8 cellular contexts compared by ENCODE assay signal in genomic region chr7:140478361-140479061, GRCh38. TPM values are rescaled to one million over a fixed set of nuclear protein-coding genes. Genes with fewer than 3 reads are reported as not detected.
DNase-seq lines count a peak whose midpoint lies in the region; ATAC-seq lines count a peak whose summit lies in the region.

No MANE protein-coding gene starts in this region.

- H3K4me3 Mint-ChIP-seq in stimulated activated naive CD8-positive, alpha-beta T cell treated with anti-CD3 and anti-CD28 coated beads, Interleukin-15, amount 100 ng/mL, for 72 hours, result peak overlapping the region; percentile 97 to 100

- H2AFZ ChIP-seq in ACC112 (ENCODE audit: low read length, unreplicated experiment), result peak overlapping the region; percentile 89

- H3K4me3 ChIP-seq in ACC112 (ENCODE audit: low read depth, low read length) (peak overlapping the region; percentile 84), esophagus (ENCODE audit: low read depth in 1 of 2, low read length in 2 of 2) (peak overlapping the region; percentile 80 to 98), muscle layer of colon (ENCODE audit: low read depth in 1 of 2, low read length in 2 of 2) (peak overlapping the region; percentile 73 to 80)

- peaks cover 50% of the 10 kb centered on the region for H3K79me2 ChIP-seq in ACC112 (ENCODE audit: control insufficient read depth, insufficient read depth, low read length, unreplicated experiment)

- H3K9ac ChIP-seq in muscle layer of colon (ENCODE audit: low read length), result peak overlapping the region; percentile 3

- H3K4me1 ChIP-seq in ACC112 (ENCODE audit: control insufficient read depth, insufficient read depth, low read length, unreplicated experiment), result peaks cover 8% of the 10 kb centered on the region
- H3K4me1 ChIP-seq in esophagus (ENCODE audit: control insufficient read depth in 2 of 2, insufficient read depth in 2 of 2, low read length in 1 of 2), result peaks cover 0 to 4% of the 10 kb centered on the region in 2 donors
- peaks cover 8% of the 10 kb centered on the region for H3K4me1 ChIP-seq in muscle layer of colon (ENCODE audit: insufficient read depth, low read length)

- peak overlapping the region; percentile 3 to 91 for H3K27ac Mint-ChIP-seq in stimulated activated naive CD8-positive, alpha-beta T cell treated with anti-CD3 and anti-CD28 coated beads, Interleukin-15, amount 100 ng/mL, for 72 hours

- H3K4me1 Mint-ChIP-seq in stimulated activated naive CD8-positive, alpha-beta T cell treated with anti-CD3 and anti-CD28 coated beads, Interleukin-15, amount 100 ng/mL, for 72 hours, result peaks cover 27% of the 10 kb centered on the region

- peak; percentile 9 for ATAC-seq in GM18520 (IDR thresholded peaks at IDR 0.05; ENCODE audit: unreplicated experiment)
- peak; percentile 18 for ATAC-seq in HG03066 (IDR thresholded peaks at IDR 0.05; ENCODE audit: low read depth, unreplicated experiment)
- ATAC-seq in stimulated activated naive CD8-positive, alpha-beta T cell treated with anti-CD3 and anti-CD28 coated beads, Interleukin-15, amount 100 ng/mL, for 72 hours, result peak; percentile 63

- WGBS in esophagus, 2 donors, result 1% methylated on average over 50 to 64 of the region's 64 CpGs

- peak overlapping the region; percentile 35 for H3K27ac ChIP-seq in ACC112 (ENCODE audit: low read depth, low read length)
- peak overlapping the region; percentile 85 to 97 for H3K27ac ChIP-seq in esophagus (ENCODE audit: low read depth in 2 of 2, low read length in 1 of 2)
- peak overlapping the region; percentile 98 for H3K27ac ChIP-seq in muscle layer of colon (ENCODE audit: low read depth, low read length)

- H3K9me3 ChIP-seq in esophagus (ENCODE audit: control insufficient read depth in 2 of 2, insufficient read depth in 1 of 2, low read depth in 1 of 2, low read length in 1 of 2) (no peaks in the 10 kb centered on the region), muscle layer of colon (ENCODE audit: low read length) (no peaks in the 10 kb centered on the region)

- no peaks in the 10 kb centered on the region for H3K27me3 Mint-ChIP-seq in stimulated activated naive CD8-positive, alpha-beta T cell treated with anti-CD3 and anti-CD28 coated beads, Interleukin-15, amount 100 ng/mL, for 72 hours

- H3K9me3 Mint-ChIP-seq in stimulated activated naive CD8-positive, alpha-beta T cell treated with anti-CD3 and anti-CD28 coated beads, Interleukin-15, amount 100 ng/mL, for 72 hours, result no peaks in the 10 kb centered on the region

- DNase-seq in NCI-H345 (lab: John Stamatoyannopoulos, UW), result peak; percentile 64
- DNase-seq in activated CD8-positive, alpha-beta memory T cell treated with anti-CD3 and anti-CD28 coated beads, Interleukin-2, amount 50 U/mL, for 4 hours, result peak; percentile 45
- peak; percentile 50 to 56 for DNase-seq in stimulated activated naive CD8-positive, alpha-beta T cell treated with anti-CD3 and anti-CD28 coated beads, Interleukin-15, amount 100 ng/mL, for 72 hours

- H3K27me3 ChIP-seq in ACC112 (ENCODE audit: insufficient read depth, low read length) (no peaks in the 10 kb centered on the region), esophagus (ENCODE audit: control insufficient read depth in 1 of 2, insufficient read depth in 2 of 2, low read length in 2 of 2) (no peaks in the 10 kb centered on the region), muscle layer of colon (ENCODE audit: control insufficient read depth in 1 of 2, insufficient read depth in 2 of 2, low read length in 2 of 2) (no peaks in the 10 kb centered on the region)

- H3K36me3 ChIP-seq in ACC112 (ENCODE audit: insufficient read depth, low read length) (no peaks in the 10 kb centered on the region), esophagus (ENCODE audit: control insufficient read depth in 2 of 2, insufficient read depth in 2 of 2, low read length in 1 of 2) (no peaks in the 10 kb centered on the region), muscle layer of colon (ENCODE audit: insufficient read depth, low read length) (no peaks in the 10 kb centered on the region)

RNA-seq across cellular contexts. Expression of gene MKRN1, which starts 0.8 kb away (rescaled TPM):
- polyA plus RNA-seq in esophagus, result 10 to 100 TPM; 35.5 to 38.1 TPM

Comparison
In these comparisons a context has a peak if more than half of its experiments do, and no peak if none do; other contexts are left out.
1. Peak in every context shown above with its lines: DNase-seq, ATAC-seq, H3K4me3 ChIP-seq and H3K27ac ChIP-seq.
2. H3K27ac ChIP-seq: peak in every context shown above with its lines; median percentile 98 in muscle layer of colon; 91 in esophagus; 35 in ACC112.
3. ATAC-seq: peak in every context shown above with its lines; median percentile 63 in stimulated activated naive CD8-positive, alpha-beta T cell treated with anti-CD3 and anti-CD28 coated beads, Interleukin-15, amount 100 ng/mL, for 72 hours; 18 in HG03066; 9 in GM18520.